Comparison of ENCODE assay signal across 17 cellular contexts in the genomic region with DNA sequence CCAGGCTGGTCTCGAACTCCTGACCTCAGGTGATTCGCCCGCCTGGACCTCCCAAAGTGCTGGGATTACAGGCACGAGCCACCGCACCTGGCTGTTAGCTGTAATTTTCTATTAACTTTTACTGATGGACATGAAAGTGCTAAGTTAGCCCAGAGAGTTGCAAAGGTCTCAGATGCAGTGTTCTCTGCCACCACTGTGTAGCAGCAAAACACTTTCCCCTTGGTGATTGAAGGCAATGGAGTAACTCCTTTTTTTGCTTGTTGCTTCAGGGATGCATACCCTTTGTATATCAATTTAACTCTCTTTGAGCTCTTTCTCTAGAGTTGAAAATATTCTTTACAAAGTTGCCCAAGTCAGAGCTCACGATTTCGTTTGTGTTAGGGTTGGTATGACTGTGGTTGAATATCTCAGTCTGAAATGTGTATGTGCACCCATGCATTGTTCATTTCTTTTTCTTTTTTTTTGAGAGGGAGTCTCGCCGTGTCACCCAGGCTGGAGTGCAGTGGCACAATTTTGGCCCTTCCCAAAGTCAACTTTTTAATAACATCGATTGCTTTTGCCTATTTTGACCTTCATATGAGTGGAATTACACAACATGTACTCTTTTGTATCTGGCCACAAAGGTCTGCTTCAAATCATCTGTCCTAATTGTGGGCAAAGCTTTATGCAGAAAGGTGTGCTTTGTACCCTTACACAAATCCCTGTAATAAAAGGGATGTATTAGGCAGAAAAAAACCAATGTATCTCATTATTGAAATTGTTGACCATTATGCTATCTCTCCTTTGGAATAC. TPM values are rescaled to one million over a fixed set of nuclear protein-coding genes. Genes with fewer than 3 reads are reported as not detected.
DNase-seq lines count a peak whose midpoint lies in the region; TF ChIP-seq lines count a peak whose summit lies in the region.
"Had no signal": no experiment of that assay in that cellular context is flagged by ENCODE, and none has a peak within 500 bp of the region (broad histone marks: within the 10 kb centered on the region; RNA-seq: fewer than 3 reads in every experiment).

No MANE protein-coding gene starts in this region.

- no peak overlapping the region for H3K4me2 ChIP-seq in Loucy (ENCODE audit: low read depth, low read length, poor library complexity, severe bottlenecking)

- H3K4me3 Mint-ChIP-seq in brain (no peak overlapping the region), osteocyte (ENCODE audit: unreplicated experiment) (no peak overlapping the region)
- H3K4me3 Mint-ChIP-seq: activated naive CD8-positive, alpha-beta T cell treated with anti-CD3 and anti-CD28 coated beads for 36 hours; dendritic cell treated with granulocyte-macrophage colony-stimulating factor and Interleukin-4, amounts not matched to agents 40 ng/mL and 50 ng/mL, for 4 days had no signal

- no peak overlapping the region for H3K9ac ChIP-seq in Loucy (ENCODE audit: low read depth, low read length, poor library complexity, severe bottlenecking)
- H3K9ac ChIP-seq in liver (ENCODE audit: low read depth in 1 of 2, low read length in 2 of 2), result peak overlapping the region in 1 of 2 donors; percentile 2

- peaks cover 98% of the 10 kb centered on the region for H3K36me3 Mint-ChIP-seq in brain
- peaks cover 70% of the 10 kb centered on the region for H3K36me3 Mint-ChIP-seq in osteocyte (ENCODE audit: unreplicated experiment)

- H3F3A ChIP-seq in Loucy (ENCODE audit: low read depth), result no peaks in the 10 kb centered on the region

- no peaks in the 10 kb centered on the region for H4K20me1 ChIP-seq in Loucy (ENCODE audit: insufficient read depth, low read length, poor library complexity, severe bottlenecking)

- H3K36me3 ChIP-seq in Loucy (ENCODE audit: insufficient read depth, low read length) (peaks cover 94% of the 10 kb centered on the region), liver (ENCODE audit: control insufficient read depth in 4 of 4, insufficient read depth in 3 of 4, low read depth in 1 of 4, low read length in 3 of 4) (peaks cover 8 to 41% (median 19%) of the 10 kb centered on the region in 4 donors)

- no peaks in the 10 kb centered on the region for H3K9me2 ChIP-seq in Loucy (replicated peaks; ENCODE audit: low read depth, low read length)

- peak; percentile 62 to 69 for TF ChIP-seq RAD21 in liver (IDR thresholded peaks at IDR 0.05)

- no peaks in the 10 kb centered on the region for H3K4me1 ChIP-seq in Loucy (ENCODE audit: insufficient read depth, low read length, poor library complexity, severe bottlenecking)
- peaks cover 2 to 42% (median 34%) of the 10 kb centered on the region in 4 donors for H3K4me1 ChIP-seq in liver (ENCODE audit: control insufficient read depth in 4 of 4, insufficient read depth in 4 of 4, low read length in 3 of 4)
- H3K4me1 ChIP-seq: gastrocnemius medialis, transverse colon had no signal

- peaks cover 7% of the 10 kb centered on the region; the same call in 1 of the 2 replicates for H3K79me2 ChIP-seq in Loucy (ENCODE audit: insufficient read depth, low read length)

- H3K4me1 Mint-ChIP-seq in brain (no peaks in the 10 kb centered on the region), osteocyte (ENCODE audit: unreplicated experiment) (no peaks in the 10 kb centered on the region)
- H3K4me1 Mint-ChIP-seq: activated naive CD8-positive, alpha-beta T cell treated with anti-CD3 and anti-CD28 coated beads for 36 hours had no signal

- H3K27me3 Mint-ChIP-seq in brain (no peaks in the 10 kb centered on the region), osteocyte (ENCODE audit: unreplicated experiment) (no peaks in the 10 kb centered on the region)
- H3K27me3 Mint-ChIP-seq: activated naive CD8-positive, alpha-beta T cell treated with anti-CD3 and anti-CD28 coated beads for 36 hours; dendritic cell treated with granulocyte-macrophage colony-stimulating factor and Interleukin-4, amounts not matched to agents 40 ng/mL and 50 ng/mL, for 4 days had no signal

- H3K27ac Mint-ChIP-seq in brain, result peak overlapping the region in 3 of 5 experiments; percentile 18 to 74 (median 48)
- H3K27ac Mint-ChIP-seq in osteocyte (ENCODE audit: unreplicated experiment), result no peak overlapping the region
- H3K27ac Mint-ChIP-seq: activated naive CD8-positive, alpha-beta T cell treated with anti-CD3 and anti-CD28 coated beads for 36 hours; dendritic cell treated with granulocyte-macrophage colony-stimulating factor and Interleukin-4, amounts not matched to agents 40 ng/mL and 50 ng/mL, for 4 days had no signal

- H3K4me3 ChIP-seq in Loucy (ENCODE audit: low read length, poor library complexity, severe bottlenecking), result no peak overlapping the region
- no peak overlapping the region for H3K4me3 ChIP-seq in liver (ENCODE audit: low read depth in 1 of 3, low read length in 3 of 3)
- H3K4me3 ChIP-seq: gastrocnemius medialis, transverse colon had no signal

- WGBS in liver, result 37% methylated on average over 10 of the region's 10 CpGs

- H3K27me3 ChIP-seq in Loucy (ENCODE audit: insufficient read depth, low read length, poor library complexity, severe bottlenecking), result no peaks in the 10 kb centered on the region
- H3K27me3 ChIP-seq in liver (ENCODE audit: control insufficient read depth in 4 of 4, insufficient read depth in 4 of 4, low read length in 3 of 4), result no peaks in the 10 kb centered on the region
- H3K27me3 ChIP-seq: gastrocnemius medialis, transverse colon had no signal

- H3K9me3 ChIP-seq in Loucy (ENCODE audit: insufficient read depth, low read depth, low read length) (no peaks in the 10 kb centered on the region), liver (ENCODE audit: control insufficient read depth in 4 of 4, low read length in 3 of 4) (peaks cover 0 to 5% (median 1%) of the 10 kb centered on the region in 4 donors)
- H3K9me3 ChIP-seq: gastrocnemius medialis had no signal

- no peak overlapping the region for H2AFZ ChIP-seq in Loucy (ENCODE audit: low read length)

- H3K27ac ChIP-seq in liver (ENCODE audit: low read depth in 1 of 2, low read length in 2 of 2), result peak overlapping the region; percentile 40 to 67
- H3K27ac ChIP-seq: gastrocnemius medialis, transverse colon had no signal

- peak; percentile 23 for DNase-seq in ELR (ENCODE audit: low read depth)
- no peak for DNase-seq in NCI-H774 (lab: John Stamatoyannopoulos, UW)
- no peak for DNase-seq in retina
- no peak for DNase-seq in NCI-H1436 treated with DMSO at 0.1 percent for 48 hours (lab: John Stamatoyannopoulos, UW)
- no peak for DNase-seq in osteocyte (ENCODE audit: extremely low spot score, unreplicated experiment)
- DNase-seq: activated CD8-positive, alpha-beta memory T cell treated with anti-CD3 and anti-CD28 coated beads, Interleukin-2, amount 50 U/mL, for 48 hours; activated naive CD8-positive, alpha-beta T cell treated with anti-CD3 and anti-CD28 coated beads for 36 hours; COR-L47; gastrocnemius medialis; kidney; MV-4-11; stimulated activated CD4-positive, alpha-beta T cell treated with anti-CD3 and anti-CD28 coated beads, Interleukin-12 subunit alpha, Interleukin-12 subunit beta, amount 100 ng/mL, for 4 hours; transverse colon had no signal

- TF ChIP-seq CTCF in Loucy (conservative IDR thresholded peaks at IDR 0.05; ENCODE audit: low read length), result peak; percentile 45
- TF ChIP-seq CTCF in brain (conservative IDR thresholded peaks at IDR 0.05), result no peak
- TF ChIP-seq CTCF in liver (IDR thresholded peaks at IDR 0.05; ENCODE audit: low read depth, low read length, missing input control), result peak; percentile 46
- no peak for TF ChIP-seq CTCF in osteocyte (IDR thresholded peaks at IDR 0.05)

- H3K9me3 Mint-ChIP-seq in brain (peaks cover 2 to 22% (median 14%) of the 10 kb centered on the region in 5 experiments), osteocyte (ENCODE audit: unreplicated experiment) (peaks cover 10% of the 10 kb centered on the region)

TF ChIP-seq in liver, 16 proteins besides CTCF, POLR2A, EP300 and RAD21 (continues in another document):
- TF ChIP-seq JUND (IDR thresholded peaks at IDR 0.05) (peak in 1 of 2 donors; percentile 48), GABPA (IDR thresholded peaks at IDR 0.05 in 1 of 2, conservative IDR thresholded peaks at IDR 0.05 in 1 of 2) (no peak), FOXA2 (IDR thresholded peaks at IDR 0.05) (no peak), YY1 (IDR thresholded peaks at IDR 0.05) (peak; percentile 63), RXRA (IDR thresholded peaks at IDR 0.05) (peak; percentile 71 to 78), HNF4A (conservative IDR thresholded peaks at IDR 0.05) (peak; percentile 93 to 95), HNF4G (IDR thresholded peaks at IDR 0.05) (peak; percentile 72)
- TF ChIP-seq, protein P1, sequence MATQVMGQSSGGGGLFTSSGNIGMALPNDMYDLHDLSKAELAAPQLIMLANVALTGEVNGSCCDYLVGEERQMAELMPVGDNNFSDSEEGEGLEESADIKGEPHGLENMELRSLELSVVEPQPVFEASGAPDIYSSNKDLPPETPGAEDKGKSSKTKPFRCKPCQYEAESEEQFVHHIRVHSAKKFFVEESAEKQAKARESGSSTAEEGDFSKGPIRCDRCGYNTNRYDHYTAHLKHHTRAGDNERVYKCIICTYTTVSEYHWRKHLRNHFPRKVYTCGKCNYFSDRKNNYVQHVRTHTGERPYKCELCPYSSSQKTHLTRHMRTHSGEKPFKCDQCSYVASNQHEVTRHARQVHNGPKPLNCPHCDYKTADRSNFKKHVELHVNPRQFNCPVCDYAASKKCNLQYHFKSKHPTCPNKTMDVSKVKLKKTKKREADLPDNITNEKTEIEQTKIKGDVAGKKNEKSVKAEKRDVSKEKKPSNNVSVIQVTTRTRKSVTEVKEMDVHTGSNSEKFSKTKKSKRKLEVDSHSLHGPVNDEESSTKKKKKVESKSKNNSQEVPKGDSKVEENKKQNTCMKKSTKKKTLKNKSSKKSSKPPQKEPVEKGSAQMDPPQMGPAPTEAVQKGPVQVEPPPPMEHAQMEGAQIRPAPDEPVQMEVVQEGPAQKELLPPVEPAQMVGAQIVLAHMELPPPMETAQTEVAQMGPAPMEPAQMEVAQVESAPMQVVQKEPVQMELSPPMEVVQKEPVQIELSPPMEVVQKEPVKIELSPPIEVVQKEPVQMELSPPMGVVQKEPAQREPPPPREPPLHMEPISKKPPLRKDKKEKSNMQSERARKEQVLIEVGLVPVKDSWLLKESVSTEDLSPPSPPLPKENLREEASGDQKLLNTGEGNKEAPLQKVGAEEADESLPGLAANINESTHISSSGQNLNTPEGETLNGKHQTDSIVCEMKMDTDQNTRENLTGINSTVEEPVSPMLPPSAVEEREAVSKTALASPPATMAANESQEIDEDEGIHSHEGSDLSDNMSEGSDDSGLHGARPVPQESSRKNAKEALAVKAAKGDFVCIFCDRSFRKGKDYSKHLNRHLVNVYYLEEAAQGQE (IDR thresholded peaks at IDR 0.05), result peak; percentile 33
- TF ChIP-seq, protein P2, sequence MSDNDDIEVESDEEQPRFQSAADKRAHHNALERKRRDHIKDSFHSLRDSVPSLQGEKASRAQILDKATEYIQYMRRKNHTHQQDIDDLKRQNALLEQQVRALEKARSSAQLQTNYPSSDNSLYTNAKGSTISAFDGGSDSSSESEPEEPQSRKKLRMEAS (IDR thresholded peaks at IDR 0.05), result peak; percentile 30

RNA-seq across cellular contexts. Expression of a gene that starts 52.6 kb away (rescaled TPM):
- 215 TPM for polyA plus RNA-seq in brain (ENCODE audit: insufficient read depth, low read depth, low replicate concordance)
- 10 to 100 TPM; 67.7 to 97.9 TPM for total RNA-seq in liver
- 10 to 100 TPM; 27.4 to 64.0 TPM for polyA plus RNA-seq in liver
- 236 and 247 TPM in 2 replicates for total RNA-seq in osteocyte

Comparison
In these comparisons a context has a peak if more than half of its experiments do, and no peak if none do; other contexts are left out.
1. CTCF ChIP-seq: peak in Loucy (single experiment) and liver (single experiment); none in brain (0 of 2) and osteocyte (single experiment).